19 cellular contexts compared by ENCODE assay signal in the genomic region with DNA sequence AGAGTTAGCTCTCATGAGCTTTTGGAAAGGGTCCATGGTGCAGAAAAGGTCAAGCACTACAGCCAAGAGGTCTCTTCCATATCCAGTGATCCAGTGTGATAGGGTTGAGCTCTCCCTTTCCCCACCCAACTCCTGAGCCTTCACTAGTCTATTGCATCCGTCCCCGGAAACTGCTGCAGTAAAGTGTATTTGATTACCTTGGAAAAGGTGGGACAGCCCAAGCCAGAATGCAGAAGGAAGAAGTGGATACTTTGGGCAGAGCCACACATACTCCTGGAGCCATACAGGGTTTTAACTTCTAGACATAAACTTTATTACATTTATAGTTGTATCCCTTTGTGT. TPM values are rescaled to one million over a fixed set of nuclear protein-coding genes. Genes with fewer than 3 reads are reported as not detected.
DNase-seq lines count a peak whose midpoint lies in the region; ATAC-seq, FAIRE-seq and TF ChIP-seq lines count a peak whose summit lies in the region.
"Had no signal": no experiment of that assay in that cellular context is flagged by ENCODE, and none has a peak within 500 bp of the region (broad histone marks: within the 10 kb centered on the region; RNA-seq: fewer than 3 reads in every experiment).

No MANE protein-coding gene starts in this region.

- no peak for FAIRE-seq in H54 (lab: Jason Lieb, UNC)
- FAIRE-seq: GM12878, K562 had no signal

- H3K27ac ChIP-seq in CD4-positive, CD25-positive, alpha-beta regulatory T cell (ENCODE audit: insufficient read depth, low read length, poor library complexity, severe bottlenecking), result peak overlapping the region; percentile 10
- peak overlapping the region; percentile 88 for H3K27ac ChIP-seq in RWPE1
- peak overlapping the region; percentile 78 to 84 (median 82) for H3K27ac ChIP-seq in sigmoid colon
- H3K27ac ChIP-seq: brain microvascular endothelial cell had no signal

- TF ChIP-seq CTCF in RWPE1 (conservative IDR thresholded peaks at IDR 0.05; ENCODE audit: low read depth) (no peak), glutamatergic neuron (IDR thresholded peaks at IDR 0.05; ENCODE audit: partially characterized antibody, unreplicated experiment) (no peak), sigmoid colon (IDR thresholded peaks at IDR 0.05) (no peak)

- peaks cover 60% of the 10 kb centered on the region for H3K36me3 ChIP-seq in CD4-positive, CD25-positive, alpha-beta regulatory T cell (ENCODE audit: control insufficient read depth, insufficient read depth, low read length)
- H3K36me3 ChIP-seq in sigmoid colon, result peaks cover 44 to 54% (median 53%) of the 10 kb centered on the region in 4 donors

- intact Hi-C loops in sigmoid colon (cut with DNase I), result loop anchor here (1.0 to 5.0 kb wide), 4 partner anchors 8 to 123 kb away; no protein-coding TSS in a partner anchor

- POLR2A ChIA-PET in RWPE1 (lab: Yijun Ruan, JAX; ENCODE audit: low non-redundant PET), result interaction anchor here (0.9 to 1.4 kb wide), 2 partner anchors 9 to 18 kb away, joined by 4 read pairs; a partner anchor contains a TSS

- H3K36me3 Mint-ChIP-seq in CD4-positive, CD25-positive, alpha-beta regulatory T cell, result peaks cover 34% of the 10 kb centered on the region
- H3K36me3 Mint-ChIP-seq in glutamatergic neuron (ENCODE audit: unreplicated experiment), result no peaks in the 10 kb centered on the region

- H3K27me3 ChIP-seq in CD4-positive, CD25-positive, alpha-beta regulatory T cell (ENCODE audit: control insufficient read depth, insufficient read depth, low read length), result no peaks in the 10 kb centered on the region
- no peaks in the 10 kb centered on the region for H3K27me3 ChIP-seq in sigmoid colon
- H3K27me3 ChIP-seq: BE2C, brain microvascular endothelial cell, spleen had no signal

- 22 to 68% methylated on average over 2 of the region's 2 CpGs for WGBS in sigmoid colon, 2 donors

- H3K9me3 ChIP-seq in CD4-positive, CD25-positive, alpha-beta regulatory T cell (ENCODE audit: control insufficient read depth in 2 of 2, low read length in 2 of 2), result no peaks in the 10 kb centered on the region
- H3K9me3 ChIP-seq in sigmoid colon, result no peaks in the 10 kb centered on the region
- H3K9me3 ChIP-seq: BE2C, spleen had no signal

- no peak for DNase-seq in CD4-positive, CD25-positive, alpha-beta regulatory T cell
- no peak for DNase-seq in RWPE1 (ENCODE audit: low spot score)
- DNase-seq in glutamatergic neuron, result no peak
- no peak for DNase-seq in sigmoid colon
- DNase-seq in KG1 (lab: John Stamatoyannopoulos, UW), result no peak
- no peak for DNase-seq in SHP77 (lab: John Stamatoyannopoulos, UW)
- DNase-seq in H54 (ENCODE audit: insufficient read length, low spot score), result no peak
- DNase-seq: activated CD4-positive, alpha-beta T cell treated with anti-CD3 and anti-CD28 coated beads for 1 hour; BE2C; brain microvascular endothelial cell; effector memory CD8-positive, alpha-beta T cell; NCI-H1436; PC-3; spleen; SW 1271 had no signal

- CTCF ChIA-PET in RWPE1 (lab: Yijun Ruan, JAX), result interaction anchor here (0.5 kb wide), 1 partner anchor 261 kb away, joined by 4 read pairs; no protein-coding TSS in a partner anchor

- TF ChIP-seq POLR2A in sigmoid colon (IDR thresholded peaks at IDR 0.05) (peak in 1 of 2 donors; percentile 32), H54 (IDR thresholded peaks at IDR 0.05; ENCODE audit: low read depth, low read length) (no peak)

- H3K4me1 Mint-ChIP-seq in CD4-positive, CD25-positive, alpha-beta regulatory T cell, result peaks cover 4 to 49% (median 36%) of the 10 kb centered on the region in 4 donors
- H3K4me1 Mint-ChIP-seq in glutamatergic neuron (ENCODE audit: low read depth, unreplicated experiment), result peaks cover 33% of the 10 kb centered on the region

- no peaks in the 10 kb centered on the region for H3K27me3 Mint-ChIP-seq in CD4-positive, CD25-positive, alpha-beta regulatory T cell
- H3K27me3 Mint-ChIP-seq in glutamatergic neuron (ENCODE audit: unreplicated experiment), result peaks cover 13% of the 10 kb centered on the region
- H3K27me3 Mint-ChIP-seq: effector memory CD8-positive, alpha-beta T cell had no signal

- peak overlapping the region in 1 of 4 donors; percentile 53 for H3K4me3 Mint-ChIP-seq in CD4-positive, CD25-positive, alpha-beta regulatory T cell
- peak overlapping the region; percentile 12 for H3K4me3 Mint-ChIP-seq in glutamatergic neuron (ENCODE audit: unreplicated experiment)
- H3K4me3 Mint-ChIP-seq: effector memory CD8-positive, alpha-beta T cell had no signal

- peaks cover 41% of the 10 kb centered on the region for H3K4me1 ChIP-seq in CD4-positive, CD25-positive, alpha-beta regulatory T cell (ENCODE audit: control insufficient read depth, insufficient read depth, low read length, poor library complexity, severe bottlenecking)
- H3K4me1 ChIP-seq in sigmoid colon, result peaks cover 0 to 38% (median 33%) of the 10 kb centered on the region in 4 donors
- H3K4me1 ChIP-seq: BE2C had no signal

- no peak for TF ChIP-seq EP300 in sigmoid colon (IDR thresholded peaks at IDR 0.05)

- no peak for ATAC-seq in CD4-positive, CD25-positive, alpha-beta regulatory T cell (ENCODE audit: low read depth in 2 of 2)
- ATAC-seq in HG02938 (IDR thresholded peaks at IDR 0.05; ENCODE audit: unreplicated experiment), result no peak
- ATAC-seq: effector memory CD8-positive, alpha-beta T cell; GM12878; K562; PC-3 had no signal

- H3K4me3 ChIP-seq in CD4-positive, CD25-positive, alpha-beta regulatory T cell (ENCODE audit: low read depth, low read length), result no peak overlapping the region
- no peak overlapping the region for H3K4me3 ChIP-seq in sigmoid colon
- H3K4me3 ChIP-seq: GM12878, K562, spleen had no signal

- peak overlapping the region in 2 of 3 donors; percentile 44 to 56 for H3K27ac Mint-ChIP-seq in CD4-positive, CD25-positive, alpha-beta regulatory T cell
- no peak overlapping the region for H3K27ac Mint-ChIP-seq in glutamatergic neuron (ENCODE audit: unreplicated experiment)
- H3K27ac Mint-ChIP-seq: nephron had no signal

- H3K9me3 Mint-ChIP-seq in CD4-positive, CD25-positive, alpha-beta regulatory T cell, result no peaks in the 10 kb centered on the region
- H3K9me3 Mint-ChIP-seq in glutamatergic neuron (ENCODE audit: unreplicated experiment), result peaks cover 7% of the 10 kb centered on the region
- H3K9me3 Mint-ChIP-seq: effector memory CD8-positive, alpha-beta T cell; nephron had no signal

RNA-seq across cellular contexts. Expression of a gene that starts 3.6 kb away (rescaled TPM):
- total RNA-seq in CD4-positive, CD25-positive, alpha-beta regulatory T cell, result 21.9 TPM
- 100 to 1,000 TPM in 1 of 4 donors, 10 to 100 TPM in 3; 96.2 to 107 (median 98.8) TPM for polyA plus RNA-seq in CD4-positive, CD25-positive, alpha-beta regulatory T cell
- total RNA-seq in glutamatergic neuron (ENCODE audit: unreplicated experiment) (44.2 TPM), sigmoid colon (10 to 100 TPM; 46.8 to 95.1 (median 69.1) TPM)
- 100 to 1,000 TPM; 112 to 199 (median 190) TPM for polyA plus RNA-seq in sigmoid colon

RNA-seq across cellular contexts. Expression of a gene that starts 3.9 kb away (rescaled TPM):
- total RNA-seq in CD4-positive, CD25-positive, alpha-beta regulatory T cell, result 55.8 TPM
- 10 to 100 TPM; 84.8 to 92.2 (median 87.8) TPM for polyA plus RNA-seq in CD4-positive, CD25-positive, alpha-beta regulatory T cell
- 64.6 TPM for total RNA-seq in glutamatergic neuron (ENCODE audit: unreplicated experiment)
- total RNA-seq in sigmoid colon, result 100 to 1,000 TPM in 1 of 4 donors, 10 to 100 TPM in 3; 85.7 to 103 (median 90.0) TPM
- 100 to 1,000 TPM; 108 to 141 (median 138) TPM for polyA plus RNA-seq in sigmoid colon

RNA-seq across cellular contexts. Expression of a gene that starts 13.1 kb away (rescaled TPM):
- total RNA-seq in CD4-positive, CD25-positive, alpha-beta regulatory T cell, result 1.2 TPM
- polyA plus RNA-seq in CD4-positive, CD25-positive, alpha-beta regulatory T cell, result not detected
- total RNA-seq in glutamatergic neuron (ENCODE audit: unreplicated experiment) (1.6 TPM), sigmoid colon (1 to 10 TPM; 3.1 to 7.1 (median 5.4) TPM)
- polyA plus RNA-seq in sigmoid colon, result 1 to 10 TPM in 2 of 3 donors, under 1 TPM in 1; 0.60 to 2.5 (median 1.4) TPM
- total RNA-seq: K562 had no signal
- polyA plus RNA-seq: K562 had no signal

RNA-seq across cellular contexts. Expression of a gene that starts 18.4 kb away (rescaled TPM):
- total RNA-seq in CD4-positive, CD25-positive, alpha-beta regulatory T cell, result 96.4 TPM
- 100 to 1,000 TPM; 161 to 180 (median 162) TPM for polyA plus RNA-seq in CD4-positive, CD25-positive, alpha-beta regulatory T cell
- 1.8 TPM for total RNA-seq in glutamatergic neuron (ENCODE audit: unreplicated experiment)
- total RNA-seq in sigmoid colon, result 100 to 1,000 TPM; 116 to 157 (median 146) TPM
- polyA plus RNA-seq in sigmoid colon, result 100 to 1,000 TPM in 2 of 3 donors, 10 to 100 TPM in 1; 90.2 to 204 (median 109) TPM

RNA-seq across cellular contexts. Expression of a gene that starts 56.9 kb away (rescaled TPM):
- total RNA-seq in CD4-positive, CD25-positive, alpha-beta regulatory T cell, result 540 TPM
- 1,000 to 10,000 TPM in 2 of 4 donors, 100 to 1,000 TPM in 2; 741 to 1,050 (median 910) TPM for polyA plus RNA-seq in CD4-positive, CD25-positive, alpha-beta regulatory T cell
- total RNA-seq in glutamatergic neuron (ENCODE audit: unreplicated experiment), result 207 TPM
- 100 to 1,000 TPM; 235 to 267 (median 258) TPM for total RNA-seq in sigmoid colon
- 100 to 1,000 TPM; 366 to 517 (median 411) TPM for polyA plus RNA-seq in sigmoid colon

Comparison
In these comparisons a context has a peak if more than half of its experiments do, and no peak if none do; other contexts are left out.
1. H3K27ac ChIP-seq: peak in every context shown above with its lines; median percentile 88 in RWPE1; 82 in sigmoid colon; 10 in CD4-positive, CD25-positive, alpha-beta regulatory T cell.